1 cellular context compared by ENCODE assay signal in the genomic region with DNA sequence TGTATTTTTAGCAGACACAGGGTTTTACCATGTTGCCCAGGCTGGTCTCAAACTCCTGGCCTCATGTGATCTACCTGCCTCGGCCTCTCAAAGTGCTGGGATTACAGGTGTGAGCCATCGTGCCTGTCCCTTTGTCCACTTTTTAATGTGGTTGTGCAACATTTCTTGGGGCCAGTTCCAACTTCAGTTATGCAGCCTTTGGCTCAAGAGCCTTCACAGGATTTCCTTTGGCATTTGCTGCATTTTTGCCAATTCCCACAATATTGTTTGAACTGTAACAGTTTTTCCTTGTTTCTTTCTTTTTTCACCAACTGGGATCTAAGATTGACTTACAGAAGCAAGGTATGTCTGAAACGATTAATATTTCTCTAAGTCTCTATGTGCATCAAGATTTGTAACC.
TF ChIP-seq lines count a peak whose summit lies in the region.

No MANE protein-coding gene starts in this region.

TF ChIP-seq in H1, 55 proteins besides CTCF, POLR2A, EP300 and RAD21:
- TF ChIP-seq NANOG (IDR thresholded peaks at IDR 0.05; ENCODE audit: insufficient read depth, low read depth, low read length, poor library complexity, severe bottlenecking) (no peak), TBP (IDR thresholded peaks at IDR 0.05; ENCODE audit: low read depth, low read length) (no peak), EZH2 (IDR thresholded peaks at IDR 0.05; ENCODE audit: low read depth, low read length, severe bottlenecking) (no peak), KDM1A (IDR thresholded peaks at IDR 0.05; ENCODE audit: borderline replicate concordance, low read length) (no peak), GTF2F1 (IDR thresholded peaks at IDR 0.05; ENCODE audit: borderline replicate concordance, low read depth, low read length) (no peak), GABPA (IDR thresholded peaks at IDR 0.05; ENCODE audit: borderline replicate concordance, insufficient read depth, low read length) (no peak), JUND (IDR thresholded peaks at IDR 0.05; ENCODE audit: low read length) (no peak)
- TF ChIP-seq, protein P1, sequence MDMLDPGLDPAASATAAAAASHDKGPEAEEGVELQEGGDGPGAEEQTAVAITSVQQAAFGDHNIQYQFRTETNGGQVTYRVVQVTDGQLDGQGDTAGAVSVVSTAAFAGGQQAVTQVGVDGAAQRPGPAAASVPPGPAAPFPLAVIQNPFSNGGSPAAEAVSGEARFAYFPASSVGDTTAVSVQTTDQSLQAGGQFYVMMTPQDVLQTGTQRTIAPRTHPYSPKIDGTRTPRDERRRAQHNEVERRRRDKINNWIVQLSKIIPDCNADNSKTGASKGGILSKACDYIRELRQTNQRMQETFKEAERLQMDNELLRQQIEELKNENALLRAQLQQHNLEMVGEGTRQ (IDR thresholded peaks at IDR 0.05; ENCODE audit: low read length) = no peak
